In genomic region chr2:11758187-11758586, GRCh38 we compare ENCODE assay signal across 18 cellular contexts. TPM values are rescaled to one million over a fixed set of nuclear protein-coding genes. Genes with fewer than 3 reads are reported as not detected.
DNase-seq lines count a peak whose midpoint lies in the region; ATAC-seq and TF ChIP-seq lines count a peak whose summit lies in the region.
"Had no signal": no experiment of that assay in that cellular context is flagged by ENCODE, and none has a peak within 500 bp of the region (broad histone marks: within the 10 kb centered on the region; RNA-seq: fewer than 3 reads in every experiment).

No MANE protein-coding gene starts in this region.

- no peak for DNase-seq in activated CD4-positive, alpha-beta T cell treated with anti-CD3 and anti-CD28 coated beads, Interleukin-2, amount 10 ng/mL, durations not matched to agents 24 days and 14 days
- DNase-seq in activated CD4-positive, alpha-beta T cell treated with anti-CD3 and anti-CD28 coated beads for 48 hours, result no peak
- DNase-seq in CD4-positive, alpha-beta memory T cell, result no peak
- no peak for DNase-seq in activated T-helper 1 cell treated with anti-CD3 and anti-CD28 coated beads, Interleukin-12 subunit alpha, Interleukin-12 subunit beta, Interleukin-2, Interleukin-4 antibody, amounts not matched to agents 30 ng/mL and 10 ng/mL and 1 ng/mL, durations not matched to agents 14 hours and 24 hours and 36 hours (ENCODE audit: low spot score)
- DNase-seq in foreskin keratinocyte (no peak), hepatocyte (ENCODE audit: low spot score) (no peak), GM19238 (ENCODE audit: insufficient read length, low spot score) (no peak), NCI-H187 (lab: John Stamatoyannopoulos, UW) (no peak)
- DNase-seq: anterior cingulate cortex, BE2C, foreskin fibroblast, GOT3, hippocampal formation, left ventricle myocardium inferior, NCI-H1417 treated with DMSO at 0.1 percent for 48 hours, NCI-H524 treated with DMSO at 0.1 percent for 48 hours, WERI-Rb-1 had no signal

- H3K36me3 ChIP-seq in CD4-positive, alpha-beta memory T cell (ENCODE audit: insufficient read depth, low read length), result no peaks in the 10 kb centered on the region
- H3K36me3 ChIP-seq in hepatocyte (replicated peaks; ENCODE audit: insufficient read depth, low read depth), result no peaks in the 10 kb centered on the region
- H3K36me3 ChIP-seq: cardiac muscle cell, left ventricle myocardium inferior had no signal

- H4K20me1 ChIP-seq in hepatocyte (ENCODE audit: insufficient read depth, poor library complexity, severe bottlenecking), result peaks cover 58% of the 10 kb centered on the region

- peak; percentile 34 for TF ChIP-seq CTCF in foreskin keratinocyte (conservative IDR thresholded peaks at IDR 0.05)
- TF ChIP-seq CTCF in hepatocyte (IDR thresholded peaks at IDR 0.05; ENCODE audit: poor library complexity), result no peak

- no peaks in the 10 kb centered on the region for H3K9me3 Mint-ChIP-seq in activated CD4-positive, alpha-beta T cell treated with anti-CD3 and anti-CD28 coated beads, Interleukin-2, amount 10 ng/mL, durations not matched to agents 24 days and 14 days
- H3K9me3 Mint-ChIP-seq in CD4-positive, alpha-beta memory T cell, result no peaks in the 10 kb centered on the region
- H3K9me3 Mint-ChIP-seq in activated T-helper 1 cell treated with anti-CD3 and anti-CD28 coated beads, Interleukin-12 subunit alpha, Interleukin-12 subunit beta, Interleukin-2, Interleukin-4 antibody, amounts not matched to agents 30 ng/mL and 10 ng/mL and 1 ng/mL, durations not matched to agents 14 hours and 24 hours and 36 hours, result no peaks in the 10 kb centered on the region

- H3K27ac ChIP-seq in CD4-positive, alpha-beta memory T cell (ENCODE audit: low read depth, low read length), result peak overlapping the region; percentile 43
- H3K27ac ChIP-seq in foreskin keratinocyte (no peak overlapping the region), hepatocyte (no peak overlapping the region)
- H3K27ac ChIP-seq: cardiac muscle cell, left ventricle myocardium inferior had no signal

- H3K27me3 Mint-ChIP-seq in activated CD4-positive, alpha-beta T cell treated with anti-CD3 and anti-CD28 coated beads, Interleukin-2, amount 10 ng/mL, durations not matched to agents 24 days and 14 days, result no peaks in the 10 kb centered on the region
- H3K27me3 Mint-ChIP-seq in CD4-positive, alpha-beta memory T cell, result no peaks in the 10 kb centered on the region
- H3K27me3 Mint-ChIP-seq in activated T-helper 1 cell treated with anti-CD3 and anti-CD28 coated beads, Interleukin-12 subunit alpha, Interleukin-12 subunit beta, Interleukin-2, Interleukin-4 antibody, amounts not matched to agents 30 ng/mL and 10 ng/mL and 1 ng/mL, durations not matched to agents 14 hours and 24 hours and 36 hours (ENCODE audit: insufficient read depth), result no peaks in the 10 kb centered on the region

- POLR2A ChIA-PET in CD4-positive, alpha-beta memory T cell (lab: Charles Lee; ENCODE audit: partially characterized antibody), result interaction anchor here (1.2 to 3.1 kb wide), 4 partner anchors 11 to 17 kb away, joined by 3 to 21 read pairs (median 9); partner anchors contain the start of gene LPIN1

- no peak overlapping the region for H3K4me2 ChIP-seq in hepatocyte

- H3K27ac Mint-ChIP-seq in activated CD4-positive, alpha-beta T cell treated with anti-CD3 and anti-CD28 coated beads, Interleukin-2, amount 10 ng/mL, durations not matched to agents 24 days and 14 days, result peak overlapping the region; percentile 55
- peak overlapping the region; percentile 83 to 96 (median 92) for H3K27ac Mint-ChIP-seq in CD4-positive, alpha-beta memory T cell
- peak overlapping the region; percentile 93 for H3K27ac Mint-ChIP-seq in activated T-helper 1 cell treated with anti-CD3 and anti-CD28 coated beads, Interleukin-12 subunit alpha, Interleukin-12 subunit beta, Interleukin-2, Interleukin-4 antibody, amounts not matched to agents 30 ng/mL and 10 ng/mL and 1 ng/mL, durations not matched to agents 14 hours and 24 hours and 36 hours

- no peaks in the 10 kb centered on the region for H3K27me3 ChIP-seq in CD4-positive, alpha-beta memory T cell (ENCODE audit: insufficient read depth, low read length)
- H3K27me3 ChIP-seq in foreskin keratinocyte (no peaks in the 10 kb centered on the region), hepatocyte (no peaks in the 10 kb centered on the region)
- H3K27me3 ChIP-seq: BE2C, cardiac muscle cell had no signal

- intact Hi-C loops in activated CD4-positive, alpha-beta T cell treated with anti-CD3 and anti-CD28 coated beads, Interleukin-2, amount 10 ng/mL, durations not matched to agents 24 days and 14 days (cut with micrococcal nuclease), result loop anchor here (10.0 kb wide), 1 partner anchor 537 kb away; no protein-coding TSS in a partner anchor
- intact Hi-C loops in CD4-positive, alpha-beta memory T cell (cut with micrococcal nuclease), result no loop called here
- intact Hi-C loops in activated T-helper 1 cell treated with anti-CD3 and anti-CD28 coated beads, Interleukin-12 subunit alpha, Interleukin-12 subunit beta, Interleukin-2, Interleukin-4 antibody, amounts not matched to agents 30 ng/mL and 10 ng/mL and 1 ng/mL, durations not matched to agents 14 hours and 24 hours and 36 hours (cut with micrococcal nuclease), result loop anchor here (10.0 kb wide), 2 partner anchors 413 to 1453 kb away; partner anchors contain the start of genes HPCAL1 and ROCK2

- H3K9me2 ChIP-seq in hepatocyte (replicated peaks; ENCODE audit: insufficient read depth), result no peaks in the 10 kb centered on the region

- CTCF ChIA-PET in CD4-positive, alpha-beta memory T cell (lab: Charles Lee; ENCODE audit: partially characterized antibody), result interaction anchor here (0.7 to 16.7 kb wide), 5 partner anchors 12 to 65 kb away, joined by 3 to 258 read pairs (median 11); partner anchors contain the start of gene LPIN1

- WGBS in hepatocyte (ENCODE audit: low lambda C conversion rate, missing lambda C conversion rate), result 98% methylated on average over 4 of the region's 4 CpGs

- no peaks in the 10 kb centered on the region for H3K9me3 ChIP-seq in CD4-positive, alpha-beta memory T cell (ENCODE audit: control insufficient read depth in 1 of 2, low read length in 2 of 2)
- H3K9me3 ChIP-seq in hepatocyte (ENCODE audit: low read depth), result no peaks in the 10 kb centered on the region
- H3K9me3 ChIP-seq: BE2C, left ventricle myocardium inferior had no signal

- H3K79me2 ChIP-seq in hepatocyte, result peaks cover 85% of the 10 kb centered on the region

- no peak overlapping the region for H2AFZ ChIP-seq in hepatocyte

- H3K4me1 Mint-ChIP-seq in activated CD4-positive, alpha-beta T cell treated with anti-CD3 and anti-CD28 coated beads, Interleukin-2, amount 10 ng/mL, durations not matched to agents 24 days and 14 days, result peaks cover 67% of the 10 kb centered on the region
- H3K4me1 Mint-ChIP-seq in CD4-positive, alpha-beta memory T cell, result peaks cover 57 to 83% (median 72%) of the 10 kb centered on the region in 4 donors
- peaks cover 79% of the 10 kb centered on the region for H3K4me1 Mint-ChIP-seq in activated T-helper 1 cell treated with anti-CD3 and anti-CD28 coated beads, Interleukin-12 subunit alpha, Interleukin-12 subunit beta, Interleukin-2, Interleukin-4 antibody, amounts not matched to agents 30 ng/mL and 10 ng/mL and 1 ng/mL, durations not matched to agents 14 hours and 24 hours and 36 hours (ENCODE audit: low read depth)

- no peak for ATAC-seq in foreskin keratinocyte

- no peak overlapping the region for H3K4me3 ChIP-seq in CD4-positive, alpha-beta memory T cell (ENCODE audit: low read length in 2 of 2)
- H3K4me3 ChIP-seq in hepatocyte, result no peak overlapping the region
- H3K4me3 ChIP-seq: cardiac muscle cell, left ventricle myocardium inferior had no signal

- H3K36me3 Mint-ChIP-seq in activated CD4-positive, alpha-beta T cell treated with anti-CD3 and anti-CD28 coated beads, Interleukin-2, amount 10 ng/mL, durations not matched to agents 24 days and 14 days (ENCODE audit: low read depth), result peaks cover 34% of the 10 kb centered on the region
- H3K36me3 Mint-ChIP-seq in CD4-positive, alpha-beta memory T cell, result peaks cover 20 to 26% of the 10 kb centered on the region in 2 donors
- H3K36me3 Mint-ChIP-seq in activated T-helper 1 cell treated with anti-CD3 and anti-CD28 coated beads, Interleukin-12 subunit alpha, Interleukin-12 subunit beta, Interleukin-2, Interleukin-4 antibody, amounts not matched to agents 30 ng/mL and 10 ng/mL and 1 ng/mL, durations not matched to agents 14 hours and 24 hours and 36 hours (ENCODE audit: low read depth), result peaks cover 32% of the 10 kb centered on the region

- H3K4me3 Mint-ChIP-seq in activated CD4-positive, alpha-beta T cell treated with anti-CD3 and anti-CD28 coated beads, Interleukin-2, amount 10 ng/mL, durations not matched to agents 24 days and 14 days, result peak overlapping the region; percentile 53
- peak overlapping the region in 3 of 8 donors; percentile 1 to 55 (median 17) for H3K4me3 Mint-ChIP-seq in CD4-positive, alpha-beta memory T cell
- H3K4me3 Mint-ChIP-seq in activated T-helper 1 cell treated with anti-CD3 and anti-CD28 coated beads, Interleukin-12 subunit alpha, Interleukin-12 subunit beta, Interleukin-2, Interleukin-4 antibody, amounts not matched to agents 30 ng/mL and 10 ng/mL and 1 ng/mL, durations not matched to agents 14 hours and 24 hours and 36 hours, result no peak overlapping the region

- peaks cover 76% of the 10 kb centered on the region for H3K4me1 ChIP-seq in CD4-positive, alpha-beta memory T cell (ENCODE audit: insufficient read depth, low read length)
- H3K4me1 ChIP-seq in foreskin keratinocyte, result peaks cover 15% of the 10 kb centered on the region
- peaks cover 9% of the 10 kb centered on the region for H3K4me1 ChIP-seq in hepatocyte (ENCODE audit: insufficient read depth)

RNA-seq across cellular contexts. Expression of gene LPIN1, which starts 11.8 kb away (rescaled TPM):
- 46.3 and 52.3 TPM in 2 replicates for total RNA-seq in activated CD4-positive, alpha-beta T cell treated with anti-CD3 and anti-CD28 coated beads, Interleukin-2, amount 10 ng/mL, durations not matched to agents 24 days and 14 days
- total RNA-seq in CD4-positive, alpha-beta memory T cell, result 10 to 100 TPM; 74.3 to 83.9 TPM
- 10 to 100 TPM; 13.3 to 28.7 TPM for polyA plus RNA-seq in CD4-positive, alpha-beta memory T cell
- 46.0 and 49.5 TPM in 2 replicates for total RNA-seq in activated T-helper 1 cell treated with anti-CD3 and anti-CD28 coated beads, Interleukin-12 subunit alpha, Interleukin-12 subunit beta, Interleukin-2, Interleukin-4 antibody, amounts not matched to agents 30 ng/mL and 10 ng/mL and 1 ng/mL, durations not matched to agents 14 hours and 24 hours and 36 hours
- total RNA-seq in foreskin keratinocyte, result 76.8 and 92.5 TPM in 2 replicates
- 22.6 and 23.2 TPM in 2 replicates for polyA plus RNA-seq in foreskin keratinocyte
- total RNA-seq in hepatocyte, result 35.3 and 42.6 TPM in 2 replicates
- polyA plus RNA-seq in hepatocyte, result 34.5 and 45.8 TPM in 2 replicates
